16 cellular contexts compared by ENCODE assay signal in genomic region chr9:131712151-131712716, GRCh38. TPM values are rescaled to one million over a fixed set of nuclear protein-coding genes. Genes with fewer than 3 reads are reported as not detected.
DNase-seq lines count a peak whose midpoint lies in the region; ATAC-seq and TF ChIP-seq lines count a peak whose summit lies in the region.
"Had no signal": no experiment of that assay in that cellular context is flagged by ENCODE, and none has a peak within 500 bp of the region (broad histone marks: within the 10 kb centered on the region; RNA-seq: fewer than 3 reads in every experiment).

No MANE protein-coding gene starts in this region.

- peak overlapping the region; percentile 57 for H3K27ac Mint-ChIP-seq in activated CD4-positive, alpha-beta T cell treated with anti-CD3 and anti-CD28 coated beads, Interleukin-2, amount 10 ng/mL, durations not matched to agents 24 days and 14 days
- peak overlapping the region; percentile 99 for H3K27ac Mint-ChIP-seq in stimulated activated effector memory CD8-positive, alpha-beta T cell treated with anti-CD3 and anti-CD28 coated beads, Interleukin-12 subunit alpha, Interleukin-12 subunit beta, amount 100 ng/mL, for 72 hours

- H3K4me3 Mint-ChIP-seq in activated CD4-positive, alpha-beta T cell treated with anti-CD3 and anti-CD28 coated beads, Interleukin-2, amount 10 ng/mL, durations not matched to agents 24 days and 14 days: no peak overlapping the region
- H3K4me3 Mint-ChIP-seq in stimulated activated effector memory CD8-positive, alpha-beta T cell treated with anti-CD3 and anti-CD28 coated beads, Interleukin-12 subunit alpha, Interleukin-12 subunit beta, amount 100 ng/mL, for 72 hours: no peak overlapping the region

- no peak for DNase-seq in activated CD4-positive, alpha-beta T cell treated with anti-CD3 and anti-CD28 coated beads, Interleukin-2, amount 10 ng/mL, durations not matched to agents 24 days and 14 days
- no peak for DNase-seq in activated CD4-positive, alpha-beta T cell treated with anti-CD3 and anti-CD28 coated beads, Interleukin-2, amount 50 U/mL, for 1 hour
- no peak for DNase-seq in RWPE1 (ENCODE audit: low spot score)
- DNase-seq in esophagus muscularis mucosa (ENCODE audit: extremely low spot score): no peak
- DNase-seq in stimulated activated effector memory CD8-positive, alpha-beta T cell treated with anti-CD3 and anti-CD28 coated beads, Interleukin-12 subunit alpha, Interleukin-12 subunit beta, amount 100 ng/mL, for 72 hours (ENCODE audit: low spot score in 2 of 2): no peak
- DNase-seq in MG63: no peak
- no peak for DNase-seq in globus pallidus (ENCODE audit: low spot score)
- DNase-seq: 8988T; activated naive CD4-positive, alpha-beta T cell treated with Interleukin-2 at 50 U/mL for 16 hours; KG1; midbrain; NCI-H1417; nucleus accumbens had no signal

- no peaks in the 10 kb centered on the region for H3K27me3 ChIP-seq in esophagus muscularis mucosa
- no peaks in the 10 kb centered on the region for H3K27me3 ChIP-seq in MG63
- H3K27me3 ChIP-seq: spleen had no signal

- intact Hi-C loops in activated CD4-positive, alpha-beta T cell treated with anti-CD3 and anti-CD28 coated beads, Interleukin-2, amount 10 ng/mL, durations not matched to agents 24 days and 14 days (cut with micrococcal nuclease): no loop called here
- intact Hi-C loops in esophagus muscularis mucosa (cut with DNase I): no loop called here

- TF ChIP-seq CTCF in RWPE1 (conservative IDR thresholded peaks at IDR 0.05; ENCODE audit: low read depth) (no peak), esophagus muscularis mucosa (IDR thresholded peaks at IDR 0.05) (no peak)

- H3K9me3 ChIP-seq in esophagus muscularis mucosa (no peaks in the 10 kb centered on the region), MG63 (no peaks in the 10 kb centered on the region)
- H3K9me3 ChIP-seq: spleen had no signal

- POLR2A ChIA-PET in RWPE1 (lab: Yijun Ruan, JAX; ENCODE audit: low non-redundant PET): no interaction called here

- TF ChIP-seq POLR2A in esophagus muscularis mucosa (IDR thresholded peaks at IDR 0.05; ENCODE audit: low read depth): no peak

- peaks cover 64% of the 10 kb centered on the region for H3K4me1 Mint-ChIP-seq in activated CD4-positive, alpha-beta T cell treated with anti-CD3 and anti-CD28 coated beads, Interleukin-2, amount 10 ng/mL, durations not matched to agents 24 days and 14 days
- peaks cover 80% of the 10 kb centered on the region for H3K4me1 Mint-ChIP-seq in stimulated activated effector memory CD8-positive, alpha-beta T cell treated with anti-CD3 and anti-CD28 coated beads, Interleukin-12 subunit alpha, Interleukin-12 subunit beta, amount 100 ng/mL, for 72 hours

- CTCF ChIA-PET in RWPE1 (lab: Yijun Ruan, JAX): interaction anchor here (0.5 to 1.0 kb wide), 5 partner anchors 28 to 582 kb away, joined by 3 to 4 read pairs (median 3); partner anchors contain the start of gene RAPGEF1

- H3K36me3 ChIP-seq in esophagus muscularis mucosa (no peaks in the 10 kb centered on the region), MG63 (peaks cover 4% of the 10 kb centered on the region; the same call in 1 of the 2 replicates)

- no peak for TF ChIP-seq EP300 in esophagus muscularis mucosa (IDR thresholded peaks at IDR 0.05)

- H3K4me1 ChIP-seq in esophagus muscularis mucosa: peaks cover 86 to 95% (median 88%) of the 10 kb centered on the region in 4 donors

- H3K36me3 Mint-ChIP-seq in activated CD4-positive, alpha-beta T cell treated with anti-CD3 and anti-CD28 coated beads, Interleukin-2, amount 10 ng/mL, durations not matched to agents 24 days and 14 days (ENCODE audit: low read depth): peaks cover 32% of the 10 kb centered on the region
- H3K36me3 Mint-ChIP-seq in stimulated activated effector memory CD8-positive, alpha-beta T cell treated with anti-CD3 and anti-CD28 coated beads, Interleukin-12 subunit alpha, Interleukin-12 subunit beta, amount 100 ng/mL, for 72 hours: peaks cover 79% of the 10 kb centered on the region

- no peak for ATAC-seq in stimulated activated effector memory CD8-positive, alpha-beta T cell treated with anti-CD3 and anti-CD28 coated beads, Interleukin-12 subunit alpha, Interleukin-12 subunit beta, amount 100 ng/mL, for 72 hours
- ATAC-seq in GM21723 (IDR thresholded peaks at IDR 0.05; ENCODE audit: unreplicated experiment): no peak

- no peak overlapping the region for H3K4me3 ChIP-seq in esophagus muscularis mucosa
- no peak overlapping the region for H3K4me3 ChIP-seq in MG63
- H3K4me3 ChIP-seq: SK-N-MC, spleen had no signal

- peak overlapping the region; percentile 24; the same call in 1 of the 2 replicates for H3K27ac ChIP-seq in RWPE1
- peak overlapping the region; percentile 46 to 86 (median 81) for H3K27ac ChIP-seq in esophagus muscularis mucosa (replicated peaks in 1 of 4)
- H3K27ac ChIP-seq: SK-N-MC had no signal

- 93% methylated on average over 10 of the region's 10 CpGs for WGBS in esophagus muscularis mucosa

- H3K27me3 Mint-ChIP-seq in activated CD4-positive, alpha-beta T cell treated with anti-CD3 and anti-CD28 coated beads, Interleukin-2, amount 10 ng/mL, durations not matched to agents 24 days and 14 days: no peaks in the 10 kb centered on the region

- H3K9me3 Mint-ChIP-seq in activated CD4-positive, alpha-beta T cell treated with anti-CD3 and anti-CD28 coated beads, Interleukin-2, amount 10 ng/mL, durations not matched to agents 24 days and 14 days: no peaks in the 10 kb centered on the region
- no peaks in the 10 kb centered on the region for H3K9me3 Mint-ChIP-seq in stimulated activated effector memory CD8-positive, alpha-beta T cell treated with anti-CD3 and anti-CD28 coated beads, Interleukin-12 subunit alpha, Interleukin-12 subunit beta, amount 100 ng/mL, for 72 hours

RNA-seq across cellular contexts. Expression of gene RAPGEF1, which starts 27.6 kb away (rescaled TPM):
- total RNA-seq in activated CD4-positive, alpha-beta T cell treated with anti-CD3 and anti-CD28 coated beads, Interleukin-2, amount 10 ng/mL, durations not matched to agents 24 days and 14 days: 150 and 153 TPM in 2 replicates
- total RNA-seq in esophagus muscularis mucosa: 100 to 1,000 TPM in 2 of 4 donors, 10 to 100 TPM in 2; 66.6 to 138 (median 101) TPM
- 19.0 and 31.3 TPM in 2 replicates for total RNA-seq in MG63 (2014; rRNA removed; shearing (Covaris generic); ENCODE audit: low replicate concordance)
